Comparison of ENCODE assay signal across 8 cellular contexts in the genomic region with DNA sequence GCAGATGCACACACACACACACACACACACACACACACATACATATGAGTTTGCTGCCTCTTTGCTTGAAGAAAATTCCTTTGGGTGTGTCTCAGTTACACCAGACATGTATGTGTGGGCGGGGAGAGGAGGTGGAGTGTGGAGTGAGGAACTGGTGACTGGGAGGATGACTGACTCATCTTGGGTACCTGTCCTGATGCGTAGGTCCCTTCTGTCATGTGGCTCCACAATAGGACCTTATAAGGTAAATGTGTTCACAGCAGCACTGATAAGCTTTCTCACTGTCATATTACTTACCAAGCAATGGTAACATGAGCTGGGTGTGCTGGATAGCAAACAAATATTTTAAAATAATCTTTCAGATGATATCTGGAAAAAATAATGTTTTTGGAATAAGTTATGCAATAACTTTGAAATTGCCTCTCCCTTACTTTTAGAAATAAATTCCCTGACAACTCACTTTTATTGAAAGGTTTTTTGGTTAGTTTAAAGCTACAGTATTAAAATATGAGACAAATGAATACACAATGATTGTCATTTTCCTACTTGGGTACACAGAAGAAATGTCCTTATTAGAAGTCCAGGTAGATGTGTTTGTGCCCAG.
DNase-seq lines count a peak whose midpoint lies in the region; ATAC-seq and TF ChIP-seq lines count a peak whose summit lies in the region.

No MANE protein-coding gene starts in this region.

- no peak overlapping the region for H3K4me3 ChIP-seq in HFF-Myc (replicated peaks; ENCODE audit: low read depth, low read length)

- DNase-seq in DMS53 (lab: John Stamatoyannopoulos, UW) (peak; percentile 81), HFF-Myc (ENCODE audit: extremely low read depth, low read depth) (peak; percentile 2), kidney glomerular epithelial cell (lab: John Stamatoyannopoulos, UW) (peak; percentile 82), cortex of kidney (lab: John Stamatoyannopoulos, UW) (no peak), pons (ENCODE audit: low spot score) (no peak)
- DNase-seq in activated CD4-positive, alpha-beta T cell treated with anti-CD3 and anti-CD28 coated beads for 48 hours: peak; percentile 75

- no peak for TF ChIP-seq CTCF in HFF-Myc (IDR thresholded peaks at IDR 0.05; ENCODE audit: low read depth, low read length, missing control alignments)

- ATAC-seq in SK-N-SH treated with all-trans-retinoic acid at 6 μM for 48 hours: no peak
- no peak for ATAC-seq in HG03439 (IDR thresholded peaks at IDR 0.05; ENCODE audit: unreplicated experiment)

TF ChIP-seq in SK-N-SH treated with all-trans-retinoic acid at 6 μM for 48 hours, 23 proteins besides CTCF, POLR2A, EP300 and RAD21:
- TF ChIP-seq ZNF8 (CRISPR knock-in tag; IDR thresholded peaks at IDR 0.05): no peak
- TF ChIP-seq ZFP30 (CRISPR knock-in tag; IDR thresholded peaks at IDR 0.05): no peak
- TF ChIP-seq TSHZ2 (CRISPR knock-in tag; IDR thresholded peaks at IDR 0.05): no peak
- no peak for TF ChIP-seq BACH2 (CRISPR knock-in tag; IDR thresholded peaks at IDR 0.05; ENCODE audit: borderline replicate concordance)
- TF ChIP-seq ISL1 (CRISPR knock-in tag; IDR thresholded peaks at IDR 0.05): no peak
- no peak for TF ChIP-seq CREB5 (CRISPR knock-in tag; IDR thresholded peaks at IDR 0.05; ENCODE audit: low read depth)
- TF ChIP-seq PATZ1 (CRISPR knock-in tag; IDR thresholded peaks at IDR 0.05; ENCODE audit: borderline replicate concordance): no peak
- no peak for TF ChIP-seq ZNF70 (CRISPR knock-in tag; IDR thresholded peaks at IDR 0.05)
- TF ChIP-seq PPARA (CRISPR knock-in tag; IDR thresholded peaks at IDR 0.05; ENCODE audit: borderline replicate concordance): no peak
- TF ChIP-seq RARB (CRISPR knock-in tag; IDR thresholded peaks at IDR 0.05): no peak
- no peak for TF ChIP-seq POU6F1 (CRISPR knock-in tag; IDR thresholded peaks at IDR 0.05; ENCODE audit: borderline replicate concordance, low read depth)
- TF ChIP-seq GLIS3 (CRISPR knock-in tag; IDR thresholded peaks at IDR 0.05): no peak
- no peak for TF ChIP-seq ARNTL (CRISPR knock-in tag; IDR thresholded peaks at IDR 0.05; ENCODE audit: borderline replicate concordance, low read depth)
- no peak for TF ChIP-seq SNAI2 (CRISPR knock-in tag; IDR thresholded peaks at IDR 0.05)
- no peak for TF ChIP-seq ZC3H10 (CRISPR knock-in tag; IDR thresholded peaks at IDR 0.05)
- no peak for TF ChIP-seq ZNF565 (CRISPR knock-in tag; conservative IDR thresholded peaks at IDR 0.05; ENCODE audit: low read depth)
- TF ChIP-seq OSR1 (CRISPR knock-in tag; IDR thresholded peaks at IDR 0.05): no peak
- TF ChIP-seq CSRNP3 (CRISPR knock-in tag; IDR thresholded peaks at IDR 0.05): no peak
- no peak for TF ChIP-seq TOX (CRISPR knock-in tag; IDR thresholded peaks at IDR 0.05; ENCODE audit: borderline replicate concordance)
- no peak for TF ChIP-seq ZFP3 (CRISPR knock-in tag; IDR thresholded peaks at IDR 0.05)

Comparison
In these comparisons a context has a peak if more than half of its experiments do, and no peak if none do; other contexts are left out.
1. DNase-seq: peak in DMS53 (single experiment), HFF-Myc (single experiment), activated CD4-positive, alpha-beta T cell treated with anti-CD3 and anti-CD28 coated beads for 48 hours (single experiment) and kidney glomerular epithelial cell (single experiment); none in cortex of kidney (single experiment) and pons (single experiment).